In the genomic region with DNA sequence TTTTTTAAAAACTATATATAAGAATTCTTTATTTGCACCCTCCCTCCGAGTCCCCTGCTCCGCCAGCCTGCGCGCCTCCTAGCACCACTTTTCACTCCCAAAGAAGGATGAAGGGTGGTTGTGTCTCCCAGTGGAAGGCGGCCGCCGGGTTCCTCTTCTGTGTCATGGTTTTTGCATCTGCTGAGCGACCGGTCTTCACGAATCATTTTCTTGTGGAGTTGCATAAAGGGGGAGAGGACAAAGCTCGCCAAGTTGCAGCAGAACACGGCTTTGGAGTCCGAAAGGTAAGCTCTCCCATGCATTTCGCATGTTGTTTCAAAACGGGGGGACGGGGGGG, we compare ENCODE assay signal across 11 cellular contexts. TPM values are rescaled to one million over a fixed set of nuclear protein-coding genes. Genes with fewer than 3 reads are reported as not detected.
DNase-seq lines count a peak whose midpoint lies in the region; ATAC-seq and TF ChIP-seq lines count a peak whose summit lies in the region.
"Had no signal": no experiment of that assay in that cellular context is flagged by ENCODE, and none has a peak within 500 bp of the region (broad histone marks: within the 10 kb centered on the region; RNA-seq: fewer than 3 reads in every experiment).

No MANE protein-coding gene starts in this region.

- POLR2A ChIA-PET in HEK293 (lab: Yijun Ruan, JAX) = no interaction called here

- H3K36me3 ChIP-seq in HEK293 (ENCODE audit: control insufficient read depth in 2 of 2, insufficient read depth in 1 of 2, low read length in 2 of 2) (no peaks in the 10 kb centered on the region), SK-N-MC (ENCODE audit: insufficient read depth, low read length) (no peaks in the 10 kb centered on the region), iPS DF 6.9 (ENCODE audit: control insufficient read depth, insufficient read depth, low read length) (no peaks in the 10 kb centered on the region), sigmoid colon (no peaks in the 10 kb centered on the region), Peyer's patch (no peaks in the 10 kb centered on the region)

- no peak for DNase-seq in SK-N-MC (ENCODE audit: low read depth, low spot score)
- DNase-seq in iPS DF 6.9 (ENCODE audit: low read depth, low spot score) = no peak
- no peak for DNase-seq in sigmoid colon
- DNase-seq in NCI-H1694 treated with DMSO at 0.1 percent for 48 hours (lab: John Stamatoyannopoulos, UW) = no peak
- no peak for DNase-seq in GM19240 (ENCODE audit: insufficient read length, low spot score)
- DNase-seq in Peyer's patch = no peak
- DNase-seq: activated CD4-positive, alpha-beta memory T cell treated with anti-CD3 and anti-CD28 coated beads for 36 hours had no signal

- CTCF ChIA-PET in HEK293 (lab: Yijun Ruan, JAX) = interaction anchor here (0.8 kb wide), 1 partner anchor 165 kb away, joined by 3 read pairs; no protein-coding TSS in a partner anchor

- H3K4me1 ChIP-seq in HEK293 (ENCODE audit: control insufficient read depth, insufficient read depth, low read length) = peaks cover 19% of the 10 kb centered on the region
- peaks cover 1% of the 10 kb centered on the region; the same call in 1 of the 2 replicates for H3K4me1 ChIP-seq in iPS DF 6.9 (ENCODE audit: control insufficient read depth, insufficient read depth, low read length)
- H3K4me1 ChIP-seq in sigmoid colon = peaks cover 0 to 25% (median 18%) of the 10 kb centered on the region in 4 donors
- peaks cover 0 to 11% (median 0%) of the 10 kb centered on the region in 4 donors for H3K4me1 ChIP-seq in Peyer's patch

- intact Hi-C loops in sigmoid colon (cut with DNase I) = no loop called here

- H3K9me3 ChIP-seq in HEK293 (ENCODE audit: control insufficient read depth, insufficient read depth, low read depth, low read length) (no peaks in the 10 kb centered on the region), SK-N-MC (ENCODE audit: low read depth, low read length) (no peaks in the 10 kb centered on the region), iPS DF 6.9 (ENCODE audit: control insufficient read depth, insufficient read depth, low read length) (no peaks in the 10 kb centered on the region), sigmoid colon (no peaks in the 10 kb centered on the region), Peyer's patch (no peaks in the 10 kb centered on the region)

- TF ChIP-seq CTCF in HEK293 (tag by site-specific recombination; IDR thresholded peaks at IDR 0.05) (no peak), sigmoid colon (IDR thresholded peaks at IDR 0.05) (no peak), Peyer's patch (IDR thresholded peaks at IDR 0.05) (no peak)

- no peak for TF ChIP-seq EP300 in sigmoid colon (IDR thresholded peaks at IDR 0.05)

- no peak overlapping the region for H3K9ac ChIP-seq in SK-N-MC (ENCODE audit: insufficient read length)

- no peak for ATAC-seq in GM21737 (IDR thresholded peaks at IDR 0.05; ENCODE audit: unreplicated experiment)

- H3K4me3 ChIP-seq in HEK293 (ENCODE audit: low read depth, low read length) = peak overlapping the region; percentile 29
- H3K4me3 ChIP-seq in SK-N-MC = peak overlapping the region; percentile 87
- peak overlapping the region; percentile 13; the same call in 1 of the 2 replicates for H3K4me3 ChIP-seq in iPS DF 6.9 (ENCODE audit: low read length)
- peak overlapping the region in 3 of 4 donors; percentile 44 to 51 (median 49) for H3K4me3 ChIP-seq in sigmoid colon
- peak overlapping the region in 1 of 4 donors; percentile 30 for H3K4me3 ChIP-seq in Peyer's patch

- TF ChIP-seq POLR2A in sigmoid colon (IDR thresholded peaks at IDR 0.05) (no peak), Peyer's patch (IDR thresholded peaks at IDR 0.05) (no peak)

- H3K27me3 ChIP-seq in iPS DF 6.9 (ENCODE audit: control insufficient read depth, insufficient read depth, low read length) = peaks cover 16% of the 10 kb centered on the region; the same call in 1 of the 2 replicates
- H3K27me3 ChIP-seq in sigmoid colon = peaks cover 6 to 42% (median 26%) of the 10 kb centered on the region in 3 donors
- no peaks in the 10 kb centered on the region for H3K27me3 ChIP-seq in Peyer's patch

- H3K27ac ChIP-seq in HEK293 (ENCODE audit: extremely low read depth, low read depth, low read length) (no peak overlapping the region), SK-N-MC (no peak overlapping the region), iPS DF 6.9 (ENCODE audit: low read length) (no peak overlapping the region), sigmoid colon (peak overlapping the region in 1 of 4 donors; percentile 32), Peyer's patch (no peak overlapping the region)

- WGBS in iPS DF 6.9 (ENCODE audit: insufficient coverage, insufficient read length) = no CpG with 5 or more reads among the region's 16 CpGs
- 4 to 8% methylated on average over 16 of the region's 16 CpGs for WGBS in sigmoid colon, 2 donors

TF ChIP-seq in HEK293, 187 proteins besides CTCF, POLR2A, EP300 and RAD21:
- TF ChIP-seq ZNF37A (tag by site-specific recombination; IDR thresholded peaks at IDR 0.05) (no peak), ZNF664 (tag by site-specific recombination; IDR thresholded peaks at IDR 0.05) (no peak), ZNF555 (tag by site-specific recombination; conservative IDR thresholded peaks at IDR 0.05) (no peak), ZNF473 (tag by site-specific recombination; IDR thresholded peaks at IDR 0.05) (no peak), ZNF155 (tag by site-specific recombination; IDR thresholded peaks at IDR 0.05) (no peak), ZNF660 (tag by site-specific recombination; IDR thresholded peaks at IDR 0.05) (no peak)
- TF ChIP-seq, protein P1, sequence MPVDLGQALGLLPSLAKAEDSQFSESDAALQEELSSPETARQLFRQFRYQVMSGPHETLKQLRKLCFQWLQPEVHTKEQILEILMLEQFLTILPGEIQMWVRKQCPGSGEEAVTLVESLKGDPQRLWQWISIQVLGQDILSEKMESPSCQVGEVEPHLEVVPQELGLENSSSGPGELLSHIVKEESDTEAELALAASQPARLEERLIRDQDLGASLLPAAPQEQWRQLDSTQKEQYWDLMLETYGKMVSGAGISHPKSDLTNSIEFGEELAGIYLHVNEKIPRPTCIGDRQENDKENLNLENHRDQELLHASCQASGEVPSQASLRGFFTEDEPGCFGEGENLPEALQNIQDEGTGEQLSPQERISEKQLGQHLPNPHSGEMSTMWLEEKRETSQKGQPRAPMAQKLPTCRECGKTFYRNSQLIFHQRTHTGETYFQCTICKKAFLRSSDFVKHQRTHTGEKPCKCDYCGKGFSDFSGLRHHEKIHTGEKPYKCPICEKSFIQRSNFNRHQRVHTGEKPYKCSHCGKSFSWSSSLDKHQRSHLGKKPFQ (tag by site-specific recombination; IDR thresholded peaks at IDR 0.05) = no peak
- TF ChIP-seq, protein P2, sequence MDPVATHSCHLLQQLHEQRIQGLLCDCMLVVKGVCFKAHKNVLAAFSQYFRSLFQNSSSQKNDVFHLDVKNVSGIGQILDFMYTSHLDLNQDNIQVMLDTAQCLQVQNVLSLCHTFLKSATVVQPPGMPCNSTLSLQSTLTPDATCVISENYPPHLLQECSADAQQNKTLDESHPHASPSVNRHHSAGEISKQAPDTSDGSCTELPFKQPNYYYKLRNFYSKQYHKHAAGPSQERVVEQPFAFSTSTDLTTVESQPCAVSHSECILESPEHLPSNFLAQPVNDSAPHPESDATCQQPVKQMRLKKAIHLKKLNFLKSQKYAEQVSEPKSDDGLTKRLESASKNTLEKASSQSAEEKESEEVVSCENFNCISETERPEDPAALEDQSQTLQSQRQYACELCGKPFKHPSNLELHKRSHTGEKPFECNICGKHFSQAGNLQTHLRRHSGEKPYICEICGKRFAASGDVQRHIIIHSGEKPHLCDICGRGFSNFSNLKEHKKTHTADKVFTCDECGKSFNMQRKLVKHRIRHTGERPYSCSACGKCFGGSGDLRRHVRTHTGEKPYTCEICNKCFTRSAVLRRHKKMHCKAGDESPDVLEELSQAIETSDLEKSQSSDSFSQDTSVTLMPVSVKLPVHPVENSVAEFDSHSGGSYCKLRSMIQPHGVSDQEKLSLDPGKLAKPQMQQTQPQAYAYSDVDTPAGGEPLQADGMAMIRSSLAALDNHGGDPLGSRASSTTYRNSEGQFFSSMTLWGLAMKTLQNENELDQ (tag by site-specific recombination; IDR thresholded peaks at IDR 0.05; ENCODE audit: low read depth) = no peak
- TF ChIP-seq, protein P3, sequence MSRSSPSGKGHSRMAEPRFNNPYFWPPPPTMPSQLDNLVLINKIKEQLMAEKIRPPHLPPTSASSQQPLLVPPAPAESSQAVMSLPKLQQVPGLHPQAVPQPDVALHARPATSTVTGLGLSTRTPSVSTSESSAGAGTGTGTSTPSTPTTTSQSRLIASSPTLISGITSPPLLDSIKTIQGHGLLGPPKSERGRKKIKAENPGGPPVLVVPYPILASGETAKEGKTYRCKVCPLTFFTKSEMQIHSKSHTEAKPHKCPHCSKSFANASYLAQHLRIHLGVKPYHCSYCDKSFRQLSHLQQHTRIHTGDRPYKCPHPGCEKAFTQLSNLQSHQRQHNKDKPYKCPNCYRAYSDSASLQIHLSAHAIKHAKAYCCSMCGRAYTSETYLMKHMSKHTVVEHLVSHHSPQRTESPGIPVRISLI (tag by site-specific recombination; IDR thresholded peaks at IDR 0.05) = no peak
TF ChIP-seq in HEK293: peak in this region for 0.

RNA-seq across cellular contexts. Expression of a gene that starts 0.3 kb away (rescaled TPM):
- total RNA-seq in sigmoid colon (1 to 10 TPM; 2.0 to 5.4 (median 3.8) TPM), Peyer's patch (under 1 TPM in 3 of 4 donors, not detected in 1; 0.18 to 0.80 (median 0.57) TPM)
- polyA plus RNA-seq in sigmoid colon = under 1 TPM in 2 of 3 donors, not detected in 1; 0.54 to 0.60 TPM
- total RNA-seq: activated CD4-positive, alpha-beta memory T cell treated with anti-CD3 and anti-CD28 coated beads for 36 hours; HT-29 had no signal
- polyA plus RNA-seq: keratinocyte had no signal
